In the genomic region with DNA sequence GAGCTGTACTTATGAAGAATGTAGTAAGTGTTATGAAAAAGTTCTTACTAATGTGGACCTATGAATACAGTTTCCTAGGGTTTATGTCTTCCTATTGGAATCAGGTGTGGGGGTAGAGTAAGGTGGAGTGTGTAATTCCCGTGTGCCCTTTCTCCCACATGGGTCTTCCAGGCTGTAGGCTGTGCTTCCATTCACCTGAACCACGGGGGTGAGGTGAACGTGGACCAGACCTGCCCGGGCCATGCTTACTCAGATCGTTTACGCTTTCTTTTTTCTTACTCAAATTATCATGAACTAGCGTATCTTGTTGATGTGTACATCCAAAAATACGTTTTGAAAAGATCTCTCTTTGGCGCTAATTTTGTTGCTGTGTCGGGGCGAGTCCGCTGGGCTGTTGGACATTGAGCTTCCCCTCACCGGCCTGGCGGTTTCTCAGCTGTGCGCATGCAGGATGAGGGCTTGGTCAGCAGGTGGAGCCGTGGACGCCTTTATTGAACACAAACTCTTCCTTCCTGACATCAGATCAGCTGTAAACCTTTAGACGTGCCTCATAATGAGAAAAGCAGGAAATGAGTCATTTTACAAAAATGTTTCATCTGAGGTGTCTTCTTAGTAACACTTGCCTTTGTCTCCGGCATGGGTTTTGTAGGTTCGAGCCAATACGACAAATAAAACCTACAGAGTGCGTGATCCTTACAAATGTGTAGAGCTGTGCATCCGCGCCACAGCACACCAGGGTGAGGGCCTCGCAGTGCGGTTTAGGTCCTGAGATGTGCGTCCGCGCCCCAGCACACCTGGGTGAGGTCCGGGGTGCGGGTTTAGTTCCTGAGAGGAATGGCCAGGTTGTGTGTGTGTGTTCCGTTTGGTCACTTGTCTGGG, we compare ENCODE assay signal across 8 cellular contexts. TPM values are rescaled to one million over a fixed set of nuclear protein-coding genes. Genes with fewer than 3 reads are reported as not detected.
DNase-seq lines count a peak whose midpoint lies in the region; ATAC-seq and TF ChIP-seq lines count a peak whose summit lies in the region.

No MANE protein-coding gene starts in this region.

- H4K20me1 ChIP-seq in SU-DHL-6 (ENCODE audit: low read depth, low read length) (no peaks in the 10 kb centered on the region), smooth muscle cell (ENCODE audit: low read depth) (peaks cover 65% of the 10 kb centered on the region)

- H3K79me2 ChIP-seq in SU-DHL-6 (ENCODE audit: insufficient read depth, low read length) (no peaks in the 10 kb centered on the region), smooth muscle cell (ENCODE audit: low read depth) (no peaks in the 10 kb centered on the region)

- H3K27me3 Mint-ChIP-seq in activated naive CD8-positive, alpha-beta T cell, result no peaks in the 10 kb centered on the region

- no peaks in the 10 kb centered on the region for H3K4me1 ChIP-seq in smooth muscle cell (ENCODE audit: low read depth)

- H3F3A ChIP-seq in SU-DHL-6 (ENCODE audit: insufficient read depth) (no peaks in the 10 kb centered on the region), smooth muscle cell (ENCODE audit: low read depth) (no peaks in the 10 kb centered on the region)

- WGBS in smooth muscle cell (ENCODE audit: low lambda C conversion rate), result 66% methylated on average over 32 of the region's 32 CpGs

- peaks cover 33% of the 10 kb centered on the region for H3K4me1 Mint-ChIP-seq in activated naive CD8-positive, alpha-beta T cell (ENCODE audit: low read depth)

- H2AFZ ChIP-seq in SU-DHL-6 (ENCODE audit: low read depth, low read length, severe bottlenecking), result no peak overlapping the region
- H2AFZ ChIP-seq in smooth muscle cell (ENCODE audit: low read depth), result no peak overlapping the region

- H3K36me3 ChIP-seq in SU-DHL-6 (ENCODE audit: low read length) (no peaks in the 10 kb centered on the region; the same call in 1 of the 2 replicates), smooth muscle cell (ENCODE audit: low read depth) (peaks cover 12% of the 10 kb centered on the region)

- H3K9ac ChIP-seq in SU-DHL-6 (ENCODE audit: low read length), result no peak overlapping the region
- H3K9ac ChIP-seq in smooth muscle cell (ENCODE audit: low read depth), result peak overlapping the region; percentile 27

- in situ Hi-C loops in Caki2 (cut with HindIII; ENCODE audit: low pct_unique_long_range_greater_than_20kb, low sequenced_read_pairs), result no loop called here

- H3K27me3 ChIP-seq in SU-DHL-6 (ENCODE audit: low read length) (no peaks in the 10 kb centered on the region), smooth muscle cell (ENCODE audit: low read depth) (no peaks in the 10 kb centered on the region)

- no peak overlapping the region for H3K4me2 ChIP-seq in SU-DHL-6 (ENCODE audit: low read depth, low read length, poor library complexity, severe bottlenecking)
- H3K4me2 ChIP-seq in smooth muscle cell, result peak overlapping the region; percentile 11

- peaks cover 12% of the 10 kb centered on the region for H3K36me3 Mint-ChIP-seq in activated naive CD8-positive, alpha-beta T cell

- peak overlapping the region; percentile 57 for H3K4me3 Mint-ChIP-seq in activated naive CD8-positive, alpha-beta T cell

- peak overlapping the region; percentile 96 for H3K27ac Mint-ChIP-seq in activated naive CD8-positive, alpha-beta T cell

- no peaks in the 10 kb centered on the region for H3K9me3 Mint-ChIP-seq in activated naive CD8-positive, alpha-beta T cell (ENCODE audit: low read depth)

- H3K9me3 ChIP-seq in SU-DHL-6 (ENCODE audit: insufficient read depth, low read length) (no peaks in the 10 kb centered on the region), smooth muscle cell (replicated peaks; ENCODE audit: low read depth) (no peaks in the 10 kb centered on the region)

- H3K27ac ChIP-seq in SU-DHL-6 (ENCODE audit: low read depth, low read length), result no peak overlapping the region
- H3K27ac ChIP-seq in smooth muscle cell (ENCODE audit: low read depth), result peak overlapping the region; percentile 73

- TF ChIP-seq CTCF in SU-DHL-6 (IDR thresholded peaks at IDR 0.05; ENCODE audit: insufficient read depth, low read length, poor library complexity, severe bottlenecking) (peak; percentile 19), smooth muscle cell (IDR thresholded peaks at IDR 0.05; ENCODE audit: borderline replicate concordance, insufficient read depth, poor library complexity, severe bottlenecking) (peak; percentile 64)

- H3K4me3 ChIP-seq in SU-DHL-6 (ENCODE audit: insufficient read depth, low read length, poor library complexity, severe bottlenecking) (no peak overlapping the region), smooth muscle cell (no peak overlapping the region)

- DNase-seq in Caki2 (ENCODE audit: low read depth) (peak; percentile 83), HK-2 (ENCODE audit: unreplicated experiment) (peak; percentile 63), hepatic stellate cell (ENCODE audit: low spot score) (peak; percentile 72), smooth muscle cell (lab: John Stamatoyannopoulos, UW; ENCODE audit: unreplicated experiment) (no peak)

- peak; percentile 92 for ATAC-seq in GM19395 (IDR thresholded peaks at IDR 0.05; ENCODE audit: unreplicated experiment)
- ATAC-seq in GM19324 (IDR thresholded peaks at IDR 0.05; ENCODE audit: low FRiP score, unreplicated experiment), result no peak

- no peaks in the 10 kb centered on the region for H3K9me2 ChIP-seq in SU-DHL-6 (replicated peaks; ENCODE audit: insufficient read depth, low read length)

RNA-seq across cellular contexts. Expression of a gene that starts 53.8 kb away (rescaled TPM):
- total RNA-seq in Caki2 (2014; rRNA removed; shearing (Covaris generic); ENCODE audit: low replicate concordance), result 2.3 and 5.4 TPM in 2 replicates
- total RNA-seq in smooth muscle cell, result 10.7 and 14.0 TPM in 2 replicates
- polyA plus RNA-seq in smooth muscle cell, result 10.5 and 12.8 TPM in 2 replicates
